In the genomic region with DNA sequence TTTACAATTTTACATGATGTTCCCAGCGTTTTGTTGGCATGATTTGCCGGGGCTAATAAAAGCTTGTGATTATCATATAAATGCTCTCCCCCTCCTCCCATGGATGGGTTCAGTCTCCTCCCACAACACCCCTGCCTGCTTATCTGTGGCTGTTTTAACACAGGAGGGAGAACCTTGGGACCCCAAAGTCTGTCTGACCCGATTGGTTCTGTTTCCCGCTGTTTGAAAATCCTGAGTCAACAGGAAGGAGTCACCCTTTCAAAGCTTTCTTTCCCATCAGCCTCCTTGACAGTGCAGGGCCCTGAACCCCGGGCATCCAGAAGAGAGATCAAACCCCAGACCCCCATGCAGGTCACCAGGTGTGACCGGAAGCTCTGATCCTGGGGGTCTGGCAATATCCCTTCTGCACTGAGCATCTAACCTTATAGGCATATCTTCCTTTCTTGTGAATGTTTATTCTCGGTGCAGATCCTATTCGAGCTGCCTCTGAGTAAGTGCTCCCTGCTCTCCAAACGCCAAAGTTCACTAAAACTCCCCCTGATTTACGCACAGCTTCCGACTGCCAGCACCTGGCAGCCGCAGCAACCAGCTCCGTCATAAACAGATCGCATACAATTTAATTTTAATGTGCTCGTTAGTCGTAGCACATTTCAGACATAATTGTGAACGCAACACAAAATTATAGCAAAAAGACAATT, we compare ENCODE assay signal across 1 cellular context.
TF ChIP-seq lines count a peak whose summit lies in the region.

No MANE protein-coding gene starts in this region.

TF ChIP-seq in neural cell, 6 proteins besides CTCF, POLR2A, EP300 and RAD21 (continued from another document):
- TF ChIP-seq, protein P1, sequence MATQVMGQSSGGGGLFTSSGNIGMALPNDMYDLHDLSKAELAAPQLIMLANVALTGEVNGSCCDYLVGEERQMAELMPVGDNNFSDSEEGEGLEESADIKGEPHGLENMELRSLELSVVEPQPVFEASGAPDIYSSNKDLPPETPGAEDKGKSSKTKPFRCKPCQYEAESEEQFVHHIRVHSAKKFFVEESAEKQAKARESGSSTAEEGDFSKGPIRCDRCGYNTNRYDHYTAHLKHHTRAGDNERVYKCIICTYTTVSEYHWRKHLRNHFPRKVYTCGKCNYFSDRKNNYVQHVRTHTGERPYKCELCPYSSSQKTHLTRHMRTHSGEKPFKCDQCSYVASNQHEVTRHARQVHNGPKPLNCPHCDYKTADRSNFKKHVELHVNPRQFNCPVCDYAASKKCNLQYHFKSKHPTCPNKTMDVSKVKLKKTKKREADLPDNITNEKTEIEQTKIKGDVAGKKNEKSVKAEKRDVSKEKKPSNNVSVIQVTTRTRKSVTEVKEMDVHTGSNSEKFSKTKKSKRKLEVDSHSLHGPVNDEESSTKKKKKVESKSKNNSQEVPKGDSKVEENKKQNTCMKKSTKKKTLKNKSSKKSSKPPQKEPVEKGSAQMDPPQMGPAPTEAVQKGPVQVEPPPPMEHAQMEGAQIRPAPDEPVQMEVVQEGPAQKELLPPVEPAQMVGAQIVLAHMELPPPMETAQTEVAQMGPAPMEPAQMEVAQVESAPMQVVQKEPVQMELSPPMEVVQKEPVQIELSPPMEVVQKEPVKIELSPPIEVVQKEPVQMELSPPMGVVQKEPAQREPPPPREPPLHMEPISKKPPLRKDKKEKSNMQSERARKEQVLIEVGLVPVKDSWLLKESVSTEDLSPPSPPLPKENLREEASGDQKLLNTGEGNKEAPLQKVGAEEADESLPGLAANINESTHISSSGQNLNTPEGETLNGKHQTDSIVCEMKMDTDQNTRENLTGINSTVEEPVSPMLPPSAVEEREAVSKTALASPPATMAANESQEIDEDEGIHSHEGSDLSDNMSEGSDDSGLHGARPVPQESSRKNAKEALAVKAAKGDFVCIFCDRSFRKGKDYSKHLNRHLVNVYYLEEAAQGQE (IDR thresholded peaks at IDR 0.05; ENCODE audit: borderline replicate concordance), result no peak
- TF ChIP-seq TAF1 (IDR thresholded peaks at IDR 0.05; ENCODE audit: low read depth), result no peak
- no peak for TF ChIP-seq SMC3 (conservative IDR thresholded peaks at IDR 0.05; ENCODE audit: poor library complexity)
- no peak for TF ChIP-seq MXI1 (conservative IDR thresholded peaks at IDR 0.05; ENCODE audit: poor library complexity, severe bottlenecking)
- no peak for TF ChIP-seq POLR2AphosphoS5 (IDR thresholded peaks at IDR 0.05)
